ENCODE assay signal across 8 cellular contexts in the genomic region with DNA sequence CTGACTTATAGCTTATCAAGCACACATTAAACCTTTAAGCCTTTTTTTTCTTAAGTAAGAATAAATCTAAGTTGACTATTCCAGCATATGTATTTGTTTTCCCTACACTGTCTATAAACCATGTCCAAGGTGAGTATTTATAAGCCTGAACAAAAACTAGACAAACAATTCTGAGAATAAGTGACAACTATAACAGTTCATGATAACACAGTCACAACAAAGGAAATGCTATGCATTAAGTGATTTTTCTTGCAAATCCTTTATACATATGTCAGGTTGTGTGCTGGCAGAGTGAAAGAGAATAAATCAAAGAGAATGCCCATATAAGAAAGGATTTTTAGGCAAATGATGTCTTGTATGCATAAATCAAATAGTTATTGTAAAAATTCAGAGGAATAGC.
"Had no signal": no experiment of that assay in that cellular context is flagged by ENCODE, and none has a peak within 500 bp of the region (broad histone marks: within the 10 kb centered on the region; RNA-seq: fewer than 3 reads in every experiment).

No MANE protein-coding gene starts in this region.

- H3K36me3 ChIP-seq: HAP-1 had no signal

- DNase-seq: GM23248, GOT3, H7, H9, HCEC 1CT, HFFc6 had no signal

- H3K4me1 ChIP-seq: HAP-1 had no signal

- H3K4me3 ChIP-seq: GM23248, GM23338, HAP-1 had no signal

- H3K27ac ChIP-seq: GM23248 had no signal

- H3K9ac ChIP-seq: GM23248 had no signal

- H2AFZ ChIP-seq: GM23248, GM23338 had no signal

- H3K4me2 ChIP-seq: GM23338 had no signal

- H3K9me3 ChIP-seq: HAP-1 had no signal
